ENCODE assay signal across 12 cellular contexts in the genomic region with DNA sequence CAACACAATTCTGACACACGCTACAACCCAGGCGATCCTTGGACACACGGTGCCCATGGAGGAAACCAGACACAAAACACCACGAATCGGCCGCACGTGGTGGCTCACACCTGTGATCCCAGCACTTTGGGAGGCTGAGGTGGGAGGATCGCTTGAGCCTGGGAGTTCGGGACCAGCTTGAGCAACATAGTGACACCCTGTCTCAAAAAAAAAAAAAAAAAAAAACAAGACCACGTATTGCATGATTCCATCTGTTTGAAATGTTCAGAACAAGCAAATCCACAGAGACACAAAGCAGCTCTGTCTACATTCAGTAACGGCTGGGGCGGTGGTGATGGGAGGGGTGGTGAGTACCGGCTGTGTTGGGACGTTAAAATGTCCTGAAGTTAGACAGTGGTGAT. TPM values are rescaled to one million over a fixed set of nuclear protein-coding genes. Genes with fewer than 3 reads are reported as not detected.
DNase-seq lines count a peak whose midpoint lies in the region; ATAC-seq, FAIRE-seq and TF ChIP-seq lines count a peak whose summit lies in the region.
"Had no signal": no experiment of that assay in that cellular context is flagged by ENCODE, and none has a peak within 500 bp of the region (broad histone marks: within the 10 kb centered on the region; RNA-seq: fewer than 3 reads in every experiment).

No MANE protein-coding gene starts in this region.

- CTCF ChIA-PET in GM12878 (lab: Yijun Ruan, JAX), result interaction anchor here (0.8 to 2.1 kb wide), 5 partner anchors 9 to 136 kb away, joined by 3 to 13 read pairs (median 5); no protein-coding TSS in a partner anchor

- POLR2A ChIA-PET in GM12878 (lab: Charles Lee), result interaction anchor here (0.6 to 2.2 kb wide), 6 partner anchors 10 to 117 kb away, joined by 4 to 17 read pairs (median 8); no protein-coding TSS in a partner anchor

- SMC1A ChIA-PET in GM12878 (lab: Charles Lee; ENCODE audit: uncharacterized antibody, unreplicated experiment), result interaction anchor here (0.6 to 5.3 kb wide), 4 partner anchors 19 to 47 kb away, joined by 3 to 25 read pairs (median 8); a partner anchor contains a TSS

- H3K36me3 ChIP-seq in heart left ventricle (no peaks in the 10 kb centered on the region), right atrium auricular region (no peaks in the 10 kb centered on the region), GM12878 (ENCODE audit: control insufficient read depth in 2 of 2, insufficient read depth in 2 of 2, low read length in 1 of 2) (peaks cover 0 to 3% of the 10 kb centered on the region in 2 experiments; a peak in 3 of 4 replicates), mucosa of descending colon (ENCODE audit: low read depth) (no peaks in the 10 kb centered on the region), tibial nerve (peaks cover 0 to 1% (median 0%) of the 10 kb centered on the region in 3 donors)

- no peak for TF ChIP-seq CTCF in heart left ventricle (IDR thresholded peaks at IDR 0.05)
- TF ChIP-seq CTCF in right atrium auricular region (IDR thresholded peaks at IDR 0.05), result no peak
- no peak for TF ChIP-seq CTCF in GM12878 (IDR thresholded peaks at IDR 0.05 in 2 of 3, conservative IDR thresholded peaks at IDR 0.05 in 1 of 3; ENCODE audit: control insufficient read depth in 2 of 3, extremely low read depth in 1 of 3, insufficient read depth in 1 of 3, low read depth in 3 of 3, low read length in 3 of 3)
- TF ChIP-seq CTCF in mucosa of descending colon (IDR thresholded peaks at IDR 0.05), result no peak
- TF ChIP-seq CTCF in tibial nerve (IDR thresholded peaks at IDR 0.05), result no peak

- ATAC-seq in heart left ventricle, result no peak
- no peak for ATAC-seq in GM12878
- ATAC-seq in mucosa of descending colon, result no peak
- no peak for ATAC-seq in HG03342 (IDR thresholded peaks at IDR 0.05; ENCODE audit: unreplicated experiment)

- H3K27me3 ChIP-seq in heart left ventricle, result no peaks in the 10 kb centered on the region
- no peaks in the 10 kb centered on the region for H3K27me3 ChIP-seq in right atrium auricular region
- H3K27me3 ChIP-seq in GM12878 (replicated peaks in 1 of 2; ENCODE audit: control insufficient read depth in 2 of 2, insufficient read depth in 2 of 2, low read length in 1 of 2), result no peaks in the 10 kb centered on the region
- H3K27me3 ChIP-seq in tibial nerve, result no peaks in the 10 kb centered on the region

- no TSS peak for BruUV-seq in GM12878 (replicated peaks; lab: Mats Ljungman, UMichigan)

- H2AFZ ChIP-seq in GM12878 (ENCODE audit: control insufficient read depth, low read depth, low read length), result no peak overlapping the region

- no peak for FAIRE-seq in GM12878 (lab: Jason Lieb, UNC)

- no peak for TF ChIP-seq POLR2A in heart left ventricle (IDR thresholded peaks at IDR 0.05)
- no peak for TF ChIP-seq POLR2A in GM12878 (IDR thresholded peaks at IDR 0.05; ENCODE audit: low read depth, low read length)
- no peak for TF ChIP-seq POLR2A in tibial nerve (IDR thresholded peaks at IDR 0.05)

- DNase-seq in heart left ventricle, result peak in 3 of 5 donors; percentile 1 to 24 (median 15)
- DNase-seq in right atrium auricular region (ENCODE audit: low spot score), result no peak
- no peak for DNase-seq in GM12878 (ENCODE audit: low read depth, low spot score)
- DNase-seq in mucosa of descending colon, result peak; percentile 7 to 37 (median 26)
- peak in 1 of 2 donors; percentile 23 for DNase-seq in tibial nerve (ENCODE audit: low spot score in 2 of 2)
- DNase-seq in NCI-H1417 (lab: John Stamatoyannopoulos, UW), result no peak
- no peak for DNase-seq in activated naive CD4-positive, alpha-beta T cell treated with Interleukin-2 at 50 U/mL for 16 hours
- DNase-seq: H9, NCI-H2227 treated with DMSO at 0.1 percent for 48 hours, SHP77 had no signal

- no peaks in the 10 kb centered on the region for H4K20me1 ChIP-seq in GM12878 (ENCODE audit: control insufficient read depth, insufficient read depth)

- peak overlapping the region in 1 of 12 donors; percentile 36 for H3K27ac ChIP-seq in heart left ventricle
- no peak overlapping the region for H3K27ac ChIP-seq in right atrium auricular region
- peak overlapping the region; percentile 51 for H3K27ac ChIP-seq in GM12878 (ENCODE audit: control insufficient read depth, insufficient read depth)
- H3K27ac ChIP-seq in tibial nerve, result peak overlapping the region; percentile 74 to 95 (median 89)

- 83 to 85% (median 85%) methylated on average over 14 of the region's 14 CpGs for WGBS in heart left ventricle, 4 donors
- WGBS in GM12878 (ENCODE audit: insufficient coverage, insufficient replicate concordance, low lambda C conversion rate, missing lambda C conversion rate), result 68% methylated on average over 14 of the region's 14 CpGs
- 62 to 63% methylated on average over 14 of the region's 14 CpGs for WGBS in tibial nerve, 2 donors

- H3K4me2 ChIP-seq in GM12878 (ENCODE audit: control insufficient read depth, insufficient read depth), result no peak overlapping the region

- RAD21 ChIA-PET in GM12878 (lab: Charles Lee; ENCODE audit: unreplicated experiment), result interaction anchor here (1.1 to 3.2 kb wide), 4 partner anchors 20 to 60 kb away, joined by 3 to 35 read pairs (median 5); a partner anchor contains a TSS

- H3K4me3 ChIP-seq in heart left ventricle (no peak overlapping the region), right atrium auricular region (no peak overlapping the region), GM12878 (no peak overlapping the region), mucosa of descending colon (no peak overlapping the region), tibial nerve (no peak overlapping the region)

- in situ Hi-C loops in GM12878 (cut with MboI), result no loop called here

- intact Hi-C loops in heart left ventricle (cut with DNase I), result no loop called here
- intact Hi-C loops in GM12878 (cut with micrococcal nuclease; ENCODE audit: unreplicated experiment), result no loop called here
- intact Hi-C loops in mucosa of descending colon (cut with DNase I, micrococcal nuclease), result no loop called here

- H3K79me2 ChIP-seq in GM12878 (ENCODE audit: control insufficient read depth, insufficient read depth, low read length), result peaks cover 2% of the 10 kb centered on the region; the same call in 1 of the 2 replicates

- H3K4me1 ChIP-seq in heart left ventricle, result peaks cover 0 to 46% (median 7%) of the 10 kb centered on the region in 12 donors
- H3K4me1 ChIP-seq in right atrium auricular region, result peaks cover 0 to 16% of the 10 kb centered on the region in 2 donors
- peaks cover 43% of the 10 kb centered on the region for H3K4me1 ChIP-seq in GM12878 (ENCODE audit: control insufficient read depth, insufficient read depth, low read length)
- H3K4me1 ChIP-seq in mucosa of descending colon (ENCODE audit: low read depth), result peaks cover 32% of the 10 kb centered on the region
- peaks cover 0 to 63% (median 30%) of the 10 kb centered on the region in 4 donors for H3K4me1 ChIP-seq in tibial nerve

- no peaks in the 10 kb centered on the region for H3K9me3 ChIP-seq in heart left ventricle
- H3K9me3 ChIP-seq in right atrium auricular region, result no peaks in the 10 kb centered on the region
- no peaks in the 10 kb centered on the region; the same call in 2 of the 3 replicates for H3K9me3 ChIP-seq in GM12878 (replicated peaks; ENCODE audit: control insufficient read depth, insufficient read depth, low read length)
- H3K9me3 ChIP-seq in mucosa of descending colon, result no peaks in the 10 kb centered on the region
- no peaks in the 10 kb centered on the region for H3K9me3 ChIP-seq in tibial nerve

- TF ChIP-seq RAD21 in GM12878 (IDR thresholded peaks at IDR 0.05; ENCODE audit: insufficient read depth, low read depth, low read length), result no peak

- no peak for TF ChIP-seq EP300 in GM12878 (IDR thresholded peaks at IDR 0.05; ENCODE audit: borderline replicate concordance in 1 of 2, control insufficient read depth in 1 of 2, low read depth in 2 of 2, low read length in 2 of 2)
- TF ChIP-seq EP300 in tibial nerve (IDR thresholded peaks at IDR 0.05), result peak in 1 of 2 donors; percentile 69

- no peak overlapping the region for H3K9ac ChIP-seq in GM12878 (ENCODE audit: control insufficient read depth, insufficient read depth, low read length)

RNA-seq across cellular contexts. Expression of a gene that starts 25.2 kb away (rescaled TPM):
- total RNA-seq in heart left ventricle (10 to 100 TPM in 6 of 9 donors, 1 to 10 TPM in 3; 7.0 to 16.5 (median 12.0) TPM), right atrium auricular region (1 to 10 TPM; 4.2 to 7.7 TPM), GM12878 (2014; rRNA removed) (34.0 and 44.2 TPM in 2 replicates), GM12878 (2014; rRNA removed; fragmentation: Illumina TruSeq; extraction: Trizol) (15.8 and 17.9 TPM in 2 replicates), GM12878 (2021) (38.7 and 42.3 TPM in 2 replicates), mucosa of descending colon (100 to 1,000 TPM in 1 of 3 donors, 10 to 100 TPM in 2; 80.7 to 153 (median 98.8) TPM), tibial nerve (10 to 100 TPM; 29.3 to 53.0 (median 39.6) TPM)
- polyA plus RNA-seq in heart left ventricle (10 to 100 TPM in 1 of 2 donors, 1 to 10 TPM in 1; 3.1 to 14.0 TPM), GM12878 (2011; rRNA removed) (16.6 and 22.5 TPM in 2 replicates), GM12878 (2014; fragmentation: Illumina TruSeq; extraction: Trizol) (8.0 and 22.0 TPM in 2 replicates), GM12878 (2014; fragmentation: Nextera tagmentation; extraction: Ambion mirVana) (under 1 TPM in 1 of 2 experiments, not detected in 1; 0.22 TPM), GM12878 (2014; rRNA removed) (28.9 and 35.5 TPM in 2 replicates), GM12878 (2016; fragmentation: Nextera tagmentation; extraction: Ambion mirVana) (10 to 100 TPM in 1 of 2 experiments, 1 to 10 TPM in 1; 6.7 to 12.7 TPM)
- 23.8 and 32.2 TPM in 2 replicates for total RNA-seq in GM12878 (2013; cell fraction: nucleolus; rRNA removed)
- 3.9 TPM for polyA plus RNA-seq in GM12878 (2011; ENCODE audit: low read depth)
- polyA plus RNA-seq in GM12878 (2011; cell fraction: cytosol; rRNA removed), result 30.5 and 44.3 TPM in 2 replicates
- polyA plus RNA-seq in GM12878 (2011; cell fraction: nucleus; rRNA removed), result 55.5 and 64.6 TPM in 2 replicates
- polyA plus RNA-seq in GM12878 (2012), result 17.1 and 19.8 TPM in 2 replicates
- polyA minus RNA-seq in GM12878 (2011; rRNA and poly(A)+ RNA removed), result 15.7 and 37.9 TPM in 2 replicates
- polyA minus RNA-seq in GM12878 (2011; cell fraction: cytosol; rRNA and poly(A)+ RNA removed), result 22.1 and 25.5 TPM in 2 replicates
- 14.0 and 35.4 TPM in 2 replicates for polyA minus RNA-seq in GM12878 (2011; cell fraction: nucleus; rRNA and poly(A)+ RNA removed)

RNA-seq across cellular contexts. Expression of a gene that starts 46.0 kb away (rescaled TPM):
- total RNA-seq in heart left ventricle (1 to 10 TPM; 3.1 to 7.8 (median 6.5) TPM), right atrium auricular region (1 to 10 TPM; 2.8 to 5.5 TPM), GM12878 (2014; rRNA removed) (10.2 and 12.5 TPM in 2 replicates), GM12878 (2014; rRNA removed; fragmentation: Illumina TruSeq; extraction: Trizol) (9.5 and 11.4 TPM in 2 replicates), GM12878 (2021) (8.6 and 9.0 TPM in 2 replicates), mucosa of descending colon (10 to 100 TPM; 14.9 to 20.9 (median 15.8) TPM), tibial nerve (10 to 100 TPM; 10.8 to 21.3 (median 11.2) TPM)
- polyA plus RNA-seq in heart left ventricle (1 to 10 TPM; 5.7 to 6.6 TPM), GM12878 (2011; rRNA removed) (15.9 and 17.0 TPM in 2 replicates), GM12878 (2014; fragmentation: Illumina TruSeq; extraction: Trizol) (7.0 and 12.4 TPM in 2 replicates), GM12878 (2014; fragmentation: Nextera tagmentation; extraction: Ambion mirVana) (1 to 10 TPM; 3.7 to 6.6 TPM), GM12878 (2014; rRNA removed) (8.9 and 10.2 TPM in 2 replicates), GM12878 (2016; fragmentation: Nextera tagmentation; extraction: Ambion mirVana) (10 to 100 TPM; 15.0 to 17.9 TPM)
- total RNA-seq in GM12878 (2013; cell fraction: nucleolus; rRNA removed), result 117 and 121 TPM in 2 replicates
- polyA plus RNA-seq in GM12878 (2011; ENCODE audit: low read depth), result 4.5 TPM
- 10.8 and 11.2 TPM in 2 replicates for polyA plus RNA-seq in GM12878 (2011; cell fraction: cytosol; rRNA removed)
- 22.4 and 24.8 TPM in 2 replicates for polyA plus RNA-seq in GM12878 (2011; cell fraction: nucleus; rRNA removed)
- 6.9 and 7.6 TPM in 2 replicates for polyA plus RNA-seq in GM12878 (2012)
- 11.1 and 20.0 TPM in 2 replicates for polyA minus RNA-seq in GM12878 (2011; rRNA and poly(A)+ RNA removed)
- polyA minus RNA-seq in GM12878 (2011; cell fraction: cytosol; rRNA and poly(A)+ RNA removed), result 2.1 and 2.7 TPM in 2 replicates
- polyA minus RNA-seq in GM12878 (2011; cell fraction: nucleus; rRNA and poly(A)+ RNA removed), result 11.1 and 16.1 TPM in 2 replicates

RNA-seq across cellular contexts. Expression of a gene that starts 53.0 kb away (rescaled TPM):
- 10 to 100 TPM; 14.6 to 27.3 (median 18.6) TPM for total RNA-seq in heart left ventricle
- polyA plus RNA-seq in heart left ventricle, result 10 to 100 TPM; 19.7 to 34.1 TPM
- 10 to 100 TPM; 16.1 to 19.7 TPM for total RNA-seq in right atrium auricular region
- total RNA-seq in GM12878 (2013; cell fraction: nucleolus; rRNA removed), result 17.2 and 17.8 TPM in 2 replicates
- 42.9 and 53.6 TPM in 2 replicates for total RNA-seq in GM12878 (2014; rRNA removed)
- total RNA-seq in GM12878 (2014; rRNA removed; fragmentation: Illumina TruSeq; extraction: Trizol), result 12.0 and 16.1 TPM in 2 replicates
- total RNA-seq in GM12878 (2021), result 40.7 and 42.1 TPM in 2 replicates
- 18.4 TPM for polyA plus RNA-seq in GM12878 (2011; ENCODE audit: low read depth)
- polyA plus RNA-seq in GM12878 (2011; rRNA removed), result 17.6 and 25.9 TPM in 2 replicates
- polyA plus RNA-seq in GM12878 (2011; cell fraction: cytosol; rRNA removed), result 37.7 and 58.5 TPM in 2 replicates
- 78.1 and 98.0 TPM in 2 replicates for polyA plus RNA-seq in GM12878 (2011; cell fraction: nucleus; rRNA removed)
- 31.9 and 33.0 TPM in 2 replicates for polyA plus RNA-seq in GM12878 (2012)
- 4.4 and 14.0 TPM in 2 replicates for polyA plus RNA-seq in GM12878 (2014; fragmentation: Illumina TruSeq; extraction: Trizol)
- polyA plus RNA-seq in GM12878 (2014; fragmentation: Nextera tagmentation; extraction: Ambion mirVana), result 1 to 10 TPM in 1 of 2 experiments, under 1 TPM in 1; 0.66 to 2.3 TPM
- polyA plus RNA-seq in GM12878 (2014; rRNA removed), result 69.0 and 76.0 TPM in 2 replicates
- 10 to 100 TPM; 68.9 to 73.8 TPM for polyA plus RNA-seq in GM12878 (2016; fragmentation: Nextera tagmentation; extraction: Ambion mirVana)
- polyA minus RNA-seq in GM12878 (2011; rRNA and poly(A)+ RNA removed), result 4.9 and 14.2 TPM in 2 replicates
- polyA minus RNA-seq in GM12878 (2011; cell fraction: cytosol; rRNA and poly(A)+ RNA removed), result 4.7 and 9.1 TPM in 2 replicates
- polyA minus RNA-seq in GM12878 (2011; cell fraction: nucleus; rRNA and poly(A)+ RNA removed), result 9.3 and 12.3 TPM in 2 replicates
- total RNA-seq in mucosa of descending colon, result 10 to 100 TPM; 36.9 to 48.8 (median 48.2) TPM
- total RNA-seq in tibial nerve, result 10 to 100 TPM; 29.8 to 50.2 (median 38.3) TPM

RNA-seq across cellular contexts. Expression of a gene that starts 53.7 kb away (rescaled TPM):
- total RNA-seq in heart left ventricle (not detected), right atrium auricular region (not detected), GM12878 (2014; rRNA removed) (not detected in 2 replicates), GM12878 (2014; rRNA removed; fragmentation: Illumina TruSeq; extraction: Trizol) (not detected in 2 replicates), GM12878 (2021) (not detected in 2 replicates), mucosa of descending colon (1 to 10 TPM in 2 of 3 donors, under 1 TPM in 1; 0.47 to 2.3 (median 2.1) TPM), tibial nerve (10 to 100 TPM in 2 of 4 donors, 1 to 10 TPM in 2; 5.7 to 18.6 (median 12.1) TPM)
- polyA plus RNA-seq in heart left ventricle (not detected), GM12878 (2011; rRNA removed) (not detected in 2 replicates), GM12878 (2014; fragmentation: Illumina TruSeq; extraction: Trizol) (not detected in 2 replicates), GM12878 (2014; fragmentation: Nextera tagmentation; extraction: Ambion mirVana) (not detected), GM12878 (2014; rRNA removed) (not detected in 2 replicates), GM12878 (2016; fragmentation: Nextera tagmentation; extraction: Ambion mirVana) (not detected)
- not detected in 2 replicates for total RNA-seq in GM12878 (2013; cell fraction: nucleolus; rRNA removed)
- polyA plus RNA-seq in GM12878 (2011; ENCODE audit: low read depth), result not detected
- polyA plus RNA-seq in GM12878 (2011; cell fraction: cytosol; rRNA removed), result not detected in 2 replicates
- polyA plus RNA-seq in GM12878 (2011; cell fraction: nucleus; rRNA removed), result 0.04 and 0.07 TPM in 2 replicates
- not detected in 2 replicates for polyA plus RNA-seq in GM12878 (2012)
- polyA minus RNA-seq in GM12878 (2011; rRNA and poly(A)+ RNA removed), result not detected in 2 replicates
- not detected in 2 replicates for polyA minus RNA-seq in GM12878 (2011; cell fraction: cytosol; rRNA and poly(A)+ RNA removed)
- polyA minus RNA-seq in GM12878 (2011; cell fraction: nucleus; rRNA and poly(A)+ RNA removed), result not detected in 2 replicates
- total RNA-seq: H9, osteoblast had no signal

Comparison
In these comparisons a context has a peak if more than half of its experiments do, and no peak if none do; other contexts are left out.
1. DNase-seq: peak in heart left ventricle (3 of 5) and mucosa of descending colon (3 of 3); none in right atrium auricular region (single experiment), GM12878 (single experiment), NCI-H1417 (0 of 3) and activated naive CD4-positive, alpha-beta T cell treated with Interleukin-2 at 50 U/mL for 16 hours (single experiment).
2. H3K27ac ChIP-seq: peak in GM12878 (single experiment) and tibial nerve (4 of 4); none in right atrium auricular region (0 of 2).